Comparison of ENCODE assay signal across 17 cellular contexts in the genomic region with DNA sequence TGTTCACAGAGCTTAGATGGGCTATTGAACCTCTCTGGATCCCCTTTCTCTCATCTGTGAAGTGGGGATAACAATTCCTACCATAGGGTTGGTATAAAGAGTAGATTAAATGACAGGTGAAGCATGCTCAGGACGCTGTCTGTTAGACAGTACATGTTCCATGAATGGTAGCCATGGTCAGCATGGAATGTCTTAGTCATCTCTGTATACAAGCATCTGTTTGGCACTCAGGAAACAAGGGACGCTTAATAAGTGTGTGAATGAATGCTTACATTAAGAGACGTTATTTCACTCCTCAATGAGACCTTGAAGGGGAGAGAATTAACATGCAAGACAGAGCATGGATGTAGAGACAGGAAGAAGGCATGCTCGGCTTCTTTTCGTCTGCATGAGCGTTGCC.
"Had no signal": no experiment of that assay in that cellular context is flagged by ENCODE, and none has a peak within 500 bp of the region (broad histone marks: within the 10 kb centered on the region; RNA-seq: fewer than 3 reads in every experiment).

No MANE protein-coding gene starts in this region.

- H3K27me3 ChIP-seq: hepatocyte, right atrium auricular region, transverse colon had no signal

- ATAC-seq: effector memory CD8-positive, alpha-beta T cell; left ventricle myocardium superior had no signal

- H3K27me3 Mint-ChIP-seq: activated naive CD8-positive, alpha-beta T cell treated with anti-CD3 and anti-CD28 coated beads, Interleukin-2, amount 10 ng/mL, durations not matched to agents 7 days and 5 days; effector memory CD8-positive, alpha-beta T cell; progenitor cell of endocrine pancreas had no signal

- H3K36me3 ChIP-seq: right atrium auricular region, transverse colon had no signal

- H3K36me3 Mint-ChIP-seq: activated naive CD8-positive, alpha-beta T cell treated with anti-CD3 and anti-CD28 coated beads, Interleukin-2, amount 10 ng/mL, durations not matched to agents 7 days and 5 days had no signal

- H3K4me2 ChIP-seq: hepatocyte had no signal

- H3K27ac ChIP-seq: hepatocyte, right atrium auricular region, skin epidermis, transverse colon had no signal

- H3K4me3 ChIP-seq: hepatocyte, right atrium auricular region, skin epidermis, transverse colon had no signal

- DNase-seq: activated CD4-positive, alpha-beta T cell treated with anti-CD3 and anti-CD28 coated beads, Interleukin-2, amount 50 U/mL, for 1 hour; activated naive CD8-positive, alpha-beta T cell treated with anti-CD3 and anti-CD28 coated beads, Interleukin-2, amount 10 ng/mL, durations not matched to agents 7 days and 5 days; dermis blood vessel endothelial cell; effector memory CD8-positive, alpha-beta T cell; left ventricle myocardium superior; mesendoderm; nephron progenitor cell; occipital lobe; stimulated activated CD4-positive, alpha-beta T cell treated with anti-CD3 and anti-CD28 coated beads, Interleukin-15, amount 100 ng/mL, for 24 hours; stimulated activated CD4-positive, alpha-beta T cell treated with anti-CD3 and anti-CD28 coated beads, Interleukin-4, amount 100 ng/mL, for 24 hours; stimulated activated naive CD4-positive, alpha-beta T cell; transverse colon had no signal

- H3K4me3 Mint-ChIP-seq: activated naive CD8-positive, alpha-beta T cell treated with anti-CD3 and anti-CD28 coated beads, Interleukin-2, amount 10 ng/mL, durations not matched to agents 7 days and 5 days; activated T-helper 1 cell treated with anti-CD3 and anti-CD28 coated beads, Interleukin-12 subunit alpha, Interleukin-12 subunit beta, Interleukin-2, Interleukin-4 antibody, amounts not matched to agents 30 ng/mL and 10 ng/mL and 1 ng/mL, durations not matched to agents 14 hours and 24 hours and 36 hours; effector memory CD8-positive, alpha-beta T cell; nephron progenitor cell had no signal

- H3K79me2 ChIP-seq: hepatocyte had no signal

- H3K4me1 ChIP-seq: transverse colon had no signal

- H3K27ac Mint-ChIP-seq: activated naive CD8-positive, alpha-beta T cell treated with anti-CD3 and anti-CD28 coated beads, Interleukin-2, amount 10 ng/mL, durations not matched to agents 7 days and 5 days; activated T-helper 1 cell treated with anti-CD3 and anti-CD28 coated beads, Interleukin-12 subunit alpha, Interleukin-12 subunit beta, Interleukin-2, Interleukin-4 antibody, amounts not matched to agents 30 ng/mL and 10 ng/mL and 1 ng/mL, durations not matched to agents 14 hours and 24 hours and 36 hours; effector memory CD8-positive, alpha-beta T cell; nephron progenitor cell; progenitor cell of endocrine pancreas had no signal

- H3K4me1 Mint-ChIP-seq: activated naive CD8-positive, alpha-beta T cell treated with anti-CD3 and anti-CD28 coated beads, Interleukin-2, amount 10 ng/mL, durations not matched to agents 7 days and 5 days had no signal

- H2AFZ ChIP-seq: hepatocyte had no signal

- H3K9me3 ChIP-seq: right atrium auricular region, transverse colon had no signal
